In genomic region chr10:16828114-16828568, GRCh38 we compare ENCODE assay signal across 8 cellular contexts. TPM values are rescaled to one million over a fixed set of nuclear protein-coding genes. Genes with fewer than 3 reads are reported as not detected.
DNase-seq lines count a peak whose midpoint lies in the region; ATAC-seq and TF ChIP-seq lines count a peak whose summit lies in the region.

No MANE protein-coding gene starts in this region.

- DNase-seq in COLO829 (ENCODE audit: low spot score) = peak; percentile 45
- DNase-seq in NOMO-1 treated with dmso at 0.1 percent for 144 hours (lab: John Stamatoyannopoulos, UW; ENCODE audit: unreplicated experiment) = peak; percentile 55
- DNase-seq in activated T-cell treated with anti-CD3 and anti-CD28 coated beads for 1 hour (ENCODE audit: low read depth) = peak; percentile 51
- peak; percentile 72 to 85 for DNase-seq in erythroblast (lab: John Stamatoyannopoulos, UW)
- peak; percentile 33 to 80 (median 60) for DNase-seq in naive thymus-derived CD8-positive, alpha-beta T cell
- peak in 30 of 49 donors; percentile 3 to 58 (median 20) for DNase-seq in substantia nigra (lab: John Stamatoyannopoulos, UW)

- H3K4me1 Mint-ChIP-seq in naive thymus-derived CD8-positive, alpha-beta T cell = peaks cover 2 to 6% (median 6%) of the 10 kb centered on the region in 4 donors

- no peak for TF ChIP-seq POLR2A in erythroblast (IDR thresholded peaks at IDR 0.05; ENCODE audit: low read length)

- H3K36me3 Mint-ChIP-seq in naive thymus-derived CD8-positive, alpha-beta T cell = peaks cover 4 to 15% (median 9%) of the 10 kb centered on the region in 3 donors

- no peak overlapping the region for H3K4me3 Mint-ChIP-seq in naive thymus-derived CD8-positive, alpha-beta T cell

- POLR2A ChIA-PET in naive thymus-derived CD8-positive, alpha-beta T cell (lab: Charles Lee) = interaction anchor here (0.6 kb wide), 1 partner anchor 286 kb away, joined by 3 read pairs; no protein-coding TSS in a partner anchor

- peak; percentile 81 for ATAC-seq in GM19372 (IDR thresholded peaks at IDR 0.05; ENCODE audit: low read depth, unreplicated experiment)
- peak; percentile 79 for ATAC-seq in HG03520 (IDR thresholded peaks at IDR 0.05; ENCODE audit: unreplicated experiment)
- peak; percentile 86 to 93 for ATAC-seq in naive thymus-derived CD8-positive, alpha-beta T cell

- no peak overlapping the region for H3K27ac ChIP-seq in substantia nigra (ENCODE audit: low read depth, low read length, poor library complexity, severe bottlenecking)

- peak overlapping the region in 6 of 10 donors; percentile 37 to 89 (median 77) for H3K27ac Mint-ChIP-seq in naive thymus-derived CD8-positive, alpha-beta T cell

- H3K27me3 Mint-ChIP-seq in naive thymus-derived CD8-positive, alpha-beta T cell = no peaks in the 10 kb centered on the region

- peaks cover 0 to 5% (median 2%) of the 10 kb centered on the region in 9 donors for H3K9me3 Mint-ChIP-seq in naive thymus-derived CD8-positive, alpha-beta T cell

RNA-seq across cellular contexts. Expression of gene RSU1, which starts 10.9 kb away (rescaled TPM):
- 10 to 100 TPM; 57.8 to 64.6 TPM for total RNA-seq in naive thymus-derived CD8-positive, alpha-beta T cell
- polyA plus RNA-seq in naive thymus-derived CD8-positive, alpha-beta T cell = 100 to 1,000 TPM; 127 to 149 (median 138) TPM

Comparison
In these comparisons a context has a peak if more than half of its experiments do, and no peak if none do; other contexts are left out.
1. DNase-seq: peak in every context shown above with its lines; median percentile 78 in erythroblast; 60 in naive thymus-derived CD8-positive, alpha-beta T cell; 55 in NOMO-1 treated with dmso at 0.1 percent for 144 hours; 51 in activated T-cell treated with anti-CD3 and anti-CD28 coated beads for 1 hour; 45 in COLO829; 20 in substantia nigra.